ENCODE assay signal across 8 cellular contexts in genomic region chr16:70429888-70430666, GRCh38. TPM values are rescaled to one million over a fixed set of nuclear protein-coding genes. Genes with fewer than 3 reads are reported as not detected.
DNase-seq lines count a peak whose midpoint lies in the region; ATAC-seq and TF ChIP-seq lines count a peak whose summit lies in the region.

No MANE protein-coding gene starts in this region.

- peak overlapping the region; percentile 86 for H3K27ac Mint-ChIP-seq in CD4-positive, alpha-beta T cell
- H3K27ac Mint-ChIP-seq in activated CD8-positive, alpha-beta T cell treated with anti-CD3 and anti-CD28 coated beads for 36 hours = peak overlapping the region; percentile 86

- H3K4me3 ChIP-seq in H7 (ENCODE audit: insufficient read depth, low read depth, low read length) = no peak overlapping the region
- H3K4me3 ChIP-seq in mesodermal cell (ENCODE audit: extremely low read depth, insufficient read depth, low read length, poor library complexity, severe bottlenecking) = no peak overlapping the region

- POLR2A ChIA-PET in CD4-positive, alpha-beta T cell (lab: Charles Lee) = interaction anchor here (1.3 kb wide), 1 partner anchor 49 kb away, joined by 7 read pairs; no protein-coding TSS in a partner anchor
- POLR2A ChIA-PET in activated CD8-positive, alpha-beta T cell treated with anti-CD3 and anti-CD28 coated beads for 36 hours (lab: Charles Lee) = interaction anchor here (1.1 to 1.3 kb wide), 3 partner anchors 8 to 49 kb away, joined by 3 to 8 read pairs (median 4); partner anchors contain the start of gene ST3GAL2

- CTCF ChIA-PET in CD4-positive, alpha-beta T cell (lab: Charles Lee) = no interaction called here
- CTCF ChIA-PET in activated CD8-positive, alpha-beta T cell treated with anti-CD3 and anti-CD28 coated beads for 36 hours (lab: Charles Lee) = no interaction called here

- peaks cover 68% of the 10 kb centered on the region for H3K4me1 Mint-ChIP-seq in CD4-positive, alpha-beta T cell (ENCODE audit: low read depth)
- H3K4me1 Mint-ChIP-seq in activated CD8-positive, alpha-beta T cell treated with anti-CD3 and anti-CD28 coated beads for 36 hours (ENCODE audit: low read depth) = peaks cover 72% of the 10 kb centered on the region

- TF ChIP-seq CTCF in CD4-positive, alpha-beta T cell (IDR thresholded peaks at IDR 0.05) = no peak
- TF ChIP-seq CTCF in activated CD8-positive, alpha-beta T cell treated with anti-CD3 and anti-CD28 coated beads for 36 hours (IDR thresholded peaks at IDR 0.05) = no peak

- no peaks in the 10 kb centered on the region for H3K9me3 Mint-ChIP-seq in CD4-positive, alpha-beta T cell
- no peaks in the 10 kb centered on the region for H3K9me3 Mint-ChIP-seq in activated CD8-positive, alpha-beta T cell treated with anti-CD3 and anti-CD28 coated beads for 36 hours

- no peaks in the 10 kb centered on the region for H3K9me3 ChIP-seq in CD4-positive, alpha-beta T cell (ENCODE audit: control insufficient read depth, low read length)
- no peaks in the 10 kb centered on the region for H3K9me3 ChIP-seq in mesodermal cell (ENCODE audit: control insufficient read depth, low read length)

- no peak for ATAC-seq in CD4-positive, alpha-beta T cell (ENCODE audit: poor library complexity)
- no peak for ATAC-seq in activated CD8-positive, alpha-beta T cell treated with anti-CD3 and anti-CD28 coated beads for 36 hours
- ATAC-seq in GM19328 (IDR thresholded peaks at IDR 0.05; ENCODE audit: unreplicated experiment) = no peak

- WGBS in mesodermal cell (ENCODE audit: insufficient coverage in 2 of 2), 2 experiments = 89 to 96% methylated on average over 5 of the region's 5 CpGs

- peak overlapping the region; percentile 73 for H3K27ac ChIP-seq in CD4-positive, alpha-beta T cell (ENCODE audit: low read depth, low read length)
- peak overlapping the region; percentile 100 for H3K27ac ChIP-seq in mesodermal cell (ENCODE audit: low read depth, low read length, severe bottlenecking)

- H3K36me3 ChIP-seq in H7 (replicated peaks; ENCODE audit: control insufficient read depth, insufficient read depth, low read length) (peaks cover 6% of the 10 kb centered on the region), mesodermal cell (ENCODE audit: control insufficient read depth, insufficient read depth, low read length) (peaks cover 12% of the 10 kb centered on the region)

- H3K36me3 Mint-ChIP-seq in CD4-positive, alpha-beta T cell (ENCODE audit: low read depth) = peaks cover 4% of the 10 kb centered on the region
- peaks cover 11% of the 10 kb centered on the region for H3K36me3 Mint-ChIP-seq in activated CD8-positive, alpha-beta T cell treated with anti-CD3 and anti-CD28 coated beads for 36 hours (ENCODE audit: low read depth)

- peak overlapping the region; percentile 61 for H3K4me3 Mint-ChIP-seq in CD4-positive, alpha-beta T cell
- no peak overlapping the region for H3K4me3 Mint-ChIP-seq in activated CD8-positive, alpha-beta T cell treated with anti-CD3 and anti-CD28 coated beads for 36 hours

- no peaks in the 10 kb centered on the region for H3K27me3 ChIP-seq in CD4-positive, alpha-beta T cell (ENCODE audit: control insufficient read depth, insufficient read depth, low read length)
- no peaks in the 10 kb centered on the region for H3K27me3 ChIP-seq in H7 (ENCODE audit: control insufficient read depth, insufficient read depth, low read length)

- no peak for DNase-seq in CD4-positive, alpha-beta T cell
- DNase-seq in H7 (peak; percentile 35), mesenteric fat pad (ENCODE audit: low spot score) (no peak), posterior vena cava (ENCODE audit: low spot score) (no peak), NCI-H526 treated with DMSO at 0.1 percent for 48 hours (lab: John Stamatoyannopoulos, UW) (no peak)
- DNase-seq in activated CD8-positive, alpha-beta T cell treated with anti-CD3 and anti-CD28 coated beads for 36 hours = no peak

- H3K4me1 ChIP-seq in mesodermal cell (ENCODE audit: control insufficient read depth, insufficient read depth, low read length, poor library complexity, severe bottlenecking) = peaks cover 71% of the 10 kb centered on the region

- intact Hi-C loops in CD4-positive, alpha-beta T cell (cut with DNase I, micrococcal nuclease) = loop anchor here in 1 of 2 experiments (2.0 kb wide), 1 partner anchor 49 kb away; no protein-coding TSS in a partner anchor
- intact Hi-C loops in activated CD8-positive, alpha-beta T cell treated with anti-CD3 and anti-CD28 coated beads for 36 hours (cut with micrococcal nuclease) = no loop called here
- intact Hi-C loops in posterior vena cava (cut with DNase I) = no loop called here

- no peaks in the 10 kb centered on the region for H3K27me3 Mint-ChIP-seq in CD4-positive, alpha-beta T cell
- no peaks in the 10 kb centered on the region for H3K27me3 Mint-ChIP-seq in activated CD8-positive, alpha-beta T cell treated with anti-CD3 and anti-CD28 coated beads for 36 hours

RNA-seq across cellular contexts. Expression of gene ST3GAL2, which starts 8.8 kb away (rescaled TPM):
- 10 to 100 TPM in 1 of 2 experiments, 1 to 10 TPM in 1; 9.8 to 11.1 TPM for total RNA-seq in CD4-positive, alpha-beta T cell
- 62.7 and 64.1 TPM in 2 replicates for total RNA-seq in H7 (2014; rRNA removed; shearing (Covaris generic))
- total RNA-seq in activated CD8-positive, alpha-beta T cell treated with anti-CD3 and anti-CD28 coated beads for 36 hours = 10 to 100 TPM; 13.2 to 19.0 TPM
- polyA plus RNA-seq in mesodermal cell (2013, experiment 1 of 2) = 35.8 TPM
- 28.8 TPM for polyA plus RNA-seq in mesodermal cell (2013, experiment 2 of 2)
- 25.9 TPM for total RNA-seq in mesenteric fat pad
- 10 to 100 TPM; 27.7 to 29.4 TPM for total RNA-seq in posterior vena cava

RNA-seq across cellular contexts. Expression of gene FCSK, which starts 24.3 kb away (rescaled TPM):
- total RNA-seq in CD4-positive, alpha-beta T cell = 10 to 100 TPM; 21.8 to 25.4 TPM
- total RNA-seq in H7 (2014; rRNA removed; shearing (Covaris generic)) = 11.2 and 13.7 TPM in 2 replicates
- 10 to 100 TPM; 11.0 to 11.1 TPM for total RNA-seq in activated CD8-positive, alpha-beta T cell treated with anti-CD3 and anti-CD28 coated beads for 36 hours
- polyA plus RNA-seq in mesodermal cell (2013, experiment 1 of 2) = 6.2 TPM
- 4.8 TPM for polyA plus RNA-seq in mesodermal cell (2013, experiment 2 of 2)
- total RNA-seq in mesenteric fat pad (11.5 TPM), posterior vena cava (10 to 100 TPM; 10.7 to 11.0 TPM)
